ENCODE assay signal across 22 cellular contexts in genomic region chr10:132383751-132384181, GRCh38. TPM values are rescaled to one million over a fixed set of nuclear protein-coding genes. Genes with fewer than 3 reads are reported as not detected.
DNase-seq lines count a peak whose midpoint lies in the region; ATAC-seq, FAIRE-seq and TF ChIP-seq lines count a peak whose summit lies in the region.
"Had no signal": no experiment of that assay in that cellular context is flagged by ENCODE, and none has a peak within 500 bp of the region (broad histone marks: within the 10 kb centered on the region; RNA-seq: fewer than 3 reads in every experiment).

No MANE protein-coding gene starts in this region.

- no peak overlapping the region for H3K4me3 Mint-ChIP-seq in IgD-negative memory B cell
- no peak overlapping the region for H3K4me3 Mint-ChIP-seq in progenitor cell of endocrine pancreas (ENCODE audit: low read depth)
- H3K4me3 Mint-ChIP-seq: activated T-cell treated with anti-CD3 and anti-CD28 coated beads, Interleukin-2, amount 50 U/mL, for 72 hours had no signal

- no peak for TF ChIP-seq POLR2A in HepG2 (IDR thresholded peaks at IDR 0.05; ENCODE audit: insufficient read depth in 1 of 2, low read depth in 2 of 2, low read length in 2 of 2)

- CTCF ChIA-PET in HepG2 (lab: Yijun Ruan, JAX; ENCODE audit: low intra/inter-chr PET ratio, low total read pairs) = no interaction called here
- CTCF ChIA-PET in OCI-LY7 (lab: Charles Lee; ENCODE audit: unreplicated experiment) = no interaction called here

- intact Hi-C loops in HepG2 (cut with micrococcal nuclease; ENCODE audit: unreplicated experiment) = no loop called here
- intact Hi-C loops in OCI-LY7 (cut with micrococcal nuclease; ENCODE audit: unreplicated experiment) = loop anchor here (10.0 kb wide), 1 partner anchor 151 kb away; the partner anchor contains the start of gene INPP5A

- WGBS in HepG2 (ENCODE audit: low lambda C conversion rate) = 33% methylated on average over 1 of the region's 12 CpGs

- peaks cover 3 to 32% of the 10 kb centered on the region in 2 experiments; a peak in 2 of 5 replicates for H3K27me3 ChIP-seq in HepG2 (ENCODE audit: control insufficient read depth in 1 of 2, insufficient read depth in 2 of 2, low read length in 2 of 2)
- H3K27me3 ChIP-seq: breast epithelium, thyroid gland had no signal

- H3K4me1 ChIP-seq in HepG2 (ENCODE audit: insufficient read depth, low read length) = peaks cover 44% of the 10 kb centered on the region
- peaks cover 5% of the 10 kb centered on the region for H3K4me1 ChIP-seq in OCI-LY7 (ENCODE audit: insufficient read depth, low read length, poor library complexity, severe bottlenecking)
- H3K4me1 ChIP-seq: breast epithelium, Caco-2 had no signal

- BruUV-seq in HepG2 (replicated peaks; lab: Mats Ljungman, UMichigan) (no TSS peak), OCI-LY7 (replicated peaks; lab: Mats Ljungman, UMichigan) (no TSS peak)

- H3K36me3 Mint-ChIP-seq in IgD-negative memory B cell (no peaks in the 10 kb centered on the region), progenitor cell of endocrine pancreas (ENCODE audit: insufficient read depth) (peaks cover 3% of the 10 kb centered on the region)

- in situ Hi-C loops in HepG2 (cut with HindIII; ENCODE audit: extremely low pct_ligation_motif_present, low pct_unique_long_range_greater_than_20kb) = loop anchor here (10.0 kb wide), 1 partner anchor 251 kb away; no protein-coding TSS in a partner anchor

- H3K9ac ChIP-seq in HepG2 (ENCODE audit: insufficient read depth, low read depth, low read length) = no peak overlapping the region
- H3K9ac ChIP-seq: GM23248 had no signal

- DNase-seq in DMS153 (lab: John Stamatoyannopoulos, UW) (peak; percentile 53), DMS153 treated with DMSO at 0.1 percent for 48 hours (lab: John Stamatoyannopoulos, UW; ENCODE audit: unreplicated experiment) (no peak), HepG2 (ENCODE audit: low spot score) (no peak), progenitor cell of endocrine pancreas (ENCODE audit: low spot score, unreplicated experiment) (no peak), NCI-H2227 (lab: John Stamatoyannopoulos, UW; ENCODE audit: unreplicated experiment) (no peak), 8988T (no peak), OCI-LY7 (ENCODE audit: low spot score) (no peak)
- DNase-seq: activated CD4-positive, alpha-beta T cell treated with anti-CD3 and anti-CD28 coated beads, Interleukin-2, amount 50 U/mL, for 4 hours; activated T-cell treated with anti-CD3 and anti-CD28 coated beads, Interleukin-2, amount 50 U/mL, for 72 hours; Caco-2; foreskin fibroblast; GM23248; NCI-H1105; NCI-H524; stimulated activated CD4-positive, alpha-beta T cell treated with anti-CD3 and anti-CD28 coated beads, Interleukin-1b, Interleukin-23, amount 100 ng/mL, for 48 hours; stimulated activated naive CD4-positive, alpha-beta T cell; thyroid gland had no signal

- no peaks in the 10 kb centered on the region for H3K27me3 Mint-ChIP-seq in IgD-negative memory B cell
- H3K27me3 Mint-ChIP-seq in progenitor cell of endocrine pancreas = peaks cover 5% of the 10 kb centered on the region

- TF ChIP-seq CTCF in HepG2 (CRISPR knock-in tag; IDR thresholded peaks at IDR 0.05) (no peak), progenitor cell of endocrine pancreas (IDR thresholded peaks at IDR 0.05; ENCODE audit: unreplicated experiment) (no peak), OCI-LY7 (conservative IDR thresholded peaks at IDR 0.05; ENCODE audit: low read length) (no peak)

- H3K9me2 ChIP-seq in OCI-LY7 (ENCODE audit: insufficient read depth, low read length) = no peaks in the 10 kb centered on the region

- no peak for TF ChIP-seq RAD21 in HepG2 (CRISPR knock-in tag; IDR thresholded peaks at IDR 0.05)

- H3K9me3 Mint-ChIP-seq in IgD-negative memory B cell (peaks cover 0 to 2% (median 0%) of the 10 kb centered on the region in 3 donors), progenitor cell of endocrine pancreas (ENCODE audit: low read depth) (peaks cover 4% of the 10 kb centered on the region)
- H3K9me3 Mint-ChIP-seq: activated T-cell treated with anti-CD3 and anti-CD28 coated beads, Interleukin-2, amount 50 U/mL, for 72 hours had no signal

- H3K4me3 ChIP-seq in HepG2 (replicated peaks in 1 of 3; ENCODE audit: insufficient read depth in 1 of 3, low read depth in 2 of 3, low read length in 3 of 3) = peak overlapping the region in 1 of 3 experiments; percentile 30; a peak in 1 of 6 replicates
- H3K4me3 ChIP-seq in OCI-LY7 (ENCODE audit: low read depth, low read length, poor library complexity, severe bottlenecking) = no peak overlapping the region
- H3K4me3 ChIP-seq: breast epithelium, GM23248, thyroid gland had no signal

- ATAC-seq in HepG2 = peak; percentile 46
- ATAC-seq: activated T-cell treated with anti-CD3 and anti-CD28 coated beads, Interleukin-2, amount 50 U/mL, for 72 hours; left colon had no signal

- TF ChIP-seq EP300 in HepG2 (IDR thresholded peaks at IDR 0.05; ENCODE audit: low read depth in 2 of 2, low read length in 2 of 2) (no peak), HepG2 (CRISPR knock-in tag; IDR thresholded peaks at IDR 0.05; ENCODE audit: borderline replicate concordance) (no peak)

- H3K79me2 ChIP-seq in HepG2 (ENCODE audit: insufficient read depth, low read length) = no peaks in the 10 kb centered on the region
- H3K79me2 ChIP-seq in OCI-LY7 (ENCODE audit: insufficient read depth, low read depth, low read length) = no peaks in the 10 kb centered on the region

- H3K36me3 ChIP-seq in HepG2 (replicated peaks in 1 of 2; ENCODE audit: control insufficient read depth in 1 of 2, insufficient read depth in 2 of 2, low read length in 2 of 2) = no peaks in the 10 kb centered on the region
- no peaks in the 10 kb centered on the region for H3K36me3 ChIP-seq in OCI-LY7 (ENCODE audit: insufficient read depth, low read length)
- H3K36me3 ChIP-seq: breast epithelium, thyroid gland had no signal

- POLR2A ChIA-PET in HepG2 (lab: Yijun Ruan, JAX) = no interaction called here
- POLR2A ChIA-PET in OCI-LY7 (lab: Charles Lee) = interaction anchor here (1.1 kb wide), 1 partner anchor 37 kb away, joined by 3 read pairs; no protein-coding TSS in a partner anchor

- H3K4me2 ChIP-seq in HepG2 (ENCODE audit: low read depth, low read length) (peak overlapping the region; percentile 60), OCI-LY7 (ENCODE audit: low read length) (no peak overlapping the region)

- H3K4me1 Mint-ChIP-seq in IgD-negative memory B cell (peaks cover 3 to 10% (median 6%) of the 10 kb centered on the region in 3 donors), progenitor cell of endocrine pancreas (ENCODE audit: low read depth) (peaks cover 3% of the 10 kb centered on the region)

- no peak overlapping the region for H3K27ac ChIP-seq in HepG2 (ENCODE audit: extremely low read length, insufficient read depth, low read length)
- H3K27ac ChIP-seq in OCI-LY7 (ENCODE audit: low read depth, low read length, poor library complexity, severe bottlenecking) = no peak overlapping the region
- H3K27ac ChIP-seq: 22Rv1, breast epithelium, GM23248, thyroid gland had no signal

- H3K9me3 ChIP-seq in HepG2 (ENCODE audit: low read length) = no peaks in the 10 kb centered on the region
- no peaks in the 10 kb centered on the region for H3K9me3 ChIP-seq in OCI-LY7 (ENCODE audit: low read length)
- H3K9me3 ChIP-seq: Caco-2, thyroid gland had no signal

- H2AFZ ChIP-seq in HepG2 (ENCODE audit: low read length) (no peak overlapping the region), OCI-LY7 (ENCODE audit: low read length) (no peak overlapping the region)
- H2AFZ ChIP-seq: GM23248 had no signal

- H4K20me1 ChIP-seq in HepG2 (ENCODE audit: insufficient read depth, low read length) = no peaks in the 10 kb centered on the region
- H4K20me1 ChIP-seq in OCI-LY7 (ENCODE audit: insufficient read depth, low read length) = no peaks in the 10 kb centered on the region

- H3K27ac Mint-ChIP-seq in IgD-negative memory B cell = peak overlapping the region in 2 of 3 donors; percentile 26 to 39
- H3K27ac Mint-ChIP-seq in progenitor cell of endocrine pancreas = peak overlapping the region; percentile 42
- H3K27ac Mint-ChIP-seq: activated T-cell treated with anti-CD3 and anti-CD28 coated beads, Interleukin-2, amount 50 U/mL, for 72 hours had no signal

- FAIRE-seq in HepG2 (lab: Jason Lieb, UNC) = no peak
- FAIRE-seq: GM18507 had no signal

RNA-seq across cellular contexts. Expression of gene PWWP2B, which starts 13.2 kb away (rescaled TPM):
- 9.0 TPM for polyA plus RNA-seq in IgD-negative memory B cell
- 3.5 and 4.7 TPM in 2 replicates for total RNA-seq in HepG2 (2016; rRNA removed; fragmentation: Illumina TruSeq; extraction: Trizol)
- 1.3 and 1.8 TPM in 2 replicates for total RNA-seq in HepG2 (2016; cell fraction: cytosol; rRNA removed; fragmentation: Illumina TruSeq; extraction: Trizol; ENCODE audit: low read depth)
- 3.2 and 5.1 TPM in 2 replicates for total RNA-seq in HepG2 (2016; cell fraction: insoluble cytoplasmic fraction; rRNA removed; fragmentation: Illumina TruSeq; extraction: Trizol)
- 3.2 and 3.7 TPM in 2 replicates for total RNA-seq in HepG2 (2016; cell fraction: membrane; rRNA removed; fragmentation: Illumina TruSeq; extraction: Trizol)
- total RNA-seq in HepG2 (2016; cell fraction: nucleus; rRNA removed; fragmentation: Illumina TruSeq; extraction: Trizol) = 2.9 and 3.1 TPM in 2 replicates
- 2.3 and 3.7 TPM in 2 replicates for polyA plus RNA-seq in HepG2 (2011; rRNA removed)
- polyA plus RNA-seq in HepG2 (2011; cell fraction: cytosol; rRNA removed) = 3.1 and 4.4 TPM in 2 replicates
- polyA plus RNA-seq in HepG2 (2011; cell fraction: nucleus; rRNA removed) = 12.7 and 14.5 TPM in 2 replicates
- polyA plus RNA-seq in HepG2 (2012) = 2.3 and 4.1 TPM in 2 replicates
- polyA plus RNA-seq in HepG2 (2016; cell fraction: cytosol; fragmentation: Illumina TruSeq; extraction: Trizol; ENCODE audit: low read depth) = 1.2 and 1.3 TPM in 2 replicates
- polyA plus RNA-seq in HepG2 (2016; cell fraction: insoluble cytoplasmic fraction; fragmentation: Illumina TruSeq; extraction: Trizol; ENCODE audit: low read depth) = 2.8 and 3.2 TPM in 2 replicates
- 2.2 and 2.3 TPM in 2 replicates for polyA plus RNA-seq in HepG2 (2016; cell fraction: membrane; fragmentation: Illumina TruSeq; extraction: Trizol; ENCODE audit: low read depth)
- 5.4 and 5.6 TPM in 2 replicates for polyA plus RNA-seq in HepG2 (2016; cell fraction: nucleus; fragmentation: Illumina TruSeq; extraction: Trizol; ENCODE audit: insufficient read depth, low read depth)
- 3.9 and 6.3 TPM in 2 replicates for polyA minus RNA-seq in HepG2 (2011; rRNA and poly(A)+ RNA removed; ENCODE audit: low replicate concordance)
- 4.8 and 5.9 TPM in 2 replicates for polyA minus RNA-seq in HepG2 (2011; cell fraction: cytosol; rRNA and poly(A)+ RNA removed)
- 2.7 and 3.5 TPM in 2 replicates for polyA minus RNA-seq in HepG2 (2011; cell fraction: nucleus; rRNA and poly(A)+ RNA removed)
- total RNA-seq in progenitor cell of endocrine pancreas = 23.2 and 24.3 TPM in 2 replicates
- total RNA-seq in OCI-LY7 (2014; rRNA removed; shearing (Covaris generic)) = 4.6 and 5.9 TPM in 2 replicates
- 9.4 and 10.6 TPM in 2 replicates for total RNA-seq in OCI-LY7 (2022)

RNA-seq across cellular contexts. Expression of gene LRRC27, which starts 51.8 kb away (rescaled TPM):
- 14.5 TPM for polyA plus RNA-seq in IgD-negative memory B cell
- total RNA-seq in HepG2 (2016; rRNA removed; fragmentation: Illumina TruSeq; extraction: Trizol) = 3.9 and 4.6 TPM in 2 replicates
- 2.1 and 2.2 TPM in 2 replicates for total RNA-seq in HepG2 (2016; cell fraction: cytosol; rRNA removed; fragmentation: Illumina TruSeq; extraction: Trizol; ENCODE audit: low read depth)
- total RNA-seq in HepG2 (2016; cell fraction: insoluble cytoplasmic fraction; rRNA removed; fragmentation: Illumina TruSeq; extraction: Trizol) = 3.2 and 4.3 TPM in 2 replicates
- 2.1 and 2.5 TPM in 2 replicates for total RNA-seq in HepG2 (2016; cell fraction: membrane; rRNA removed; fragmentation: Illumina TruSeq; extraction: Trizol)
- 5.9 and 7.5 TPM in 2 replicates for total RNA-seq in HepG2 (2016; cell fraction: nucleus; rRNA removed; fragmentation: Illumina TruSeq; extraction: Trizol)
- polyA plus RNA-seq in HepG2 (2011; rRNA removed) = 4.2 and 4.3 TPM in 2 replicates
- 1.8 and 1.9 TPM in 2 replicates for polyA plus RNA-seq in HepG2 (2011; cell fraction: cytosol; rRNA removed)
- 14.3 and 14.5 TPM in 2 replicates for polyA plus RNA-seq in HepG2 (2011; cell fraction: nucleus; rRNA removed)
- 3.2 and 3.6 TPM in 2 replicates for polyA plus RNA-seq in HepG2 (2012)
- polyA plus RNA-seq in HepG2 (2016; cell fraction: cytosol; fragmentation: Illumina TruSeq; extraction: Trizol; ENCODE audit: low read depth) = 0.82 and 0.88 TPM in 2 replicates
- polyA plus RNA-seq in HepG2 (2016; cell fraction: insoluble cytoplasmic fraction; fragmentation: Illumina TruSeq; extraction: Trizol; ENCODE audit: low read depth) = 3.6 and 4.7 TPM in 2 replicates
- 2.6 and 2.7 TPM in 2 replicates for polyA plus RNA-seq in HepG2 (2016; cell fraction: membrane; fragmentation: Illumina TruSeq; extraction: Trizol; ENCODE audit: low read depth)
- polyA plus RNA-seq in HepG2 (2016; cell fraction: nucleus; fragmentation: Illumina TruSeq; extraction: Trizol; ENCODE audit: insufficient read depth, low read depth) = 11.7 and 14.6 TPM in 2 replicates
- polyA minus RNA-seq in HepG2 (2011; rRNA and poly(A)+ RNA removed; ENCODE audit: low replicate concordance) = 2.7 and 3.0 TPM in 2 replicates
- polyA minus RNA-seq in HepG2 (2011; cell fraction: cytosol; rRNA and poly(A)+ RNA removed) = 0.88 and 1.4 TPM in 2 replicates
- 11.1 and 12.3 TPM in 2 replicates for polyA minus RNA-seq in HepG2 (2011; cell fraction: nucleus; rRNA and poly(A)+ RNA removed)
- total RNA-seq in progenitor cell of endocrine pancreas = 21.7 and 22.1 TPM in 2 replicates
- 10.0 and 13.0 TPM in 2 replicates for total RNA-seq in OCI-LY7 (2014; rRNA removed; shearing (Covaris generic))
- total RNA-seq in OCI-LY7 (2022) = 16.1 and 17.3 TPM in 2 replicates
